In the genomic region with DNA sequence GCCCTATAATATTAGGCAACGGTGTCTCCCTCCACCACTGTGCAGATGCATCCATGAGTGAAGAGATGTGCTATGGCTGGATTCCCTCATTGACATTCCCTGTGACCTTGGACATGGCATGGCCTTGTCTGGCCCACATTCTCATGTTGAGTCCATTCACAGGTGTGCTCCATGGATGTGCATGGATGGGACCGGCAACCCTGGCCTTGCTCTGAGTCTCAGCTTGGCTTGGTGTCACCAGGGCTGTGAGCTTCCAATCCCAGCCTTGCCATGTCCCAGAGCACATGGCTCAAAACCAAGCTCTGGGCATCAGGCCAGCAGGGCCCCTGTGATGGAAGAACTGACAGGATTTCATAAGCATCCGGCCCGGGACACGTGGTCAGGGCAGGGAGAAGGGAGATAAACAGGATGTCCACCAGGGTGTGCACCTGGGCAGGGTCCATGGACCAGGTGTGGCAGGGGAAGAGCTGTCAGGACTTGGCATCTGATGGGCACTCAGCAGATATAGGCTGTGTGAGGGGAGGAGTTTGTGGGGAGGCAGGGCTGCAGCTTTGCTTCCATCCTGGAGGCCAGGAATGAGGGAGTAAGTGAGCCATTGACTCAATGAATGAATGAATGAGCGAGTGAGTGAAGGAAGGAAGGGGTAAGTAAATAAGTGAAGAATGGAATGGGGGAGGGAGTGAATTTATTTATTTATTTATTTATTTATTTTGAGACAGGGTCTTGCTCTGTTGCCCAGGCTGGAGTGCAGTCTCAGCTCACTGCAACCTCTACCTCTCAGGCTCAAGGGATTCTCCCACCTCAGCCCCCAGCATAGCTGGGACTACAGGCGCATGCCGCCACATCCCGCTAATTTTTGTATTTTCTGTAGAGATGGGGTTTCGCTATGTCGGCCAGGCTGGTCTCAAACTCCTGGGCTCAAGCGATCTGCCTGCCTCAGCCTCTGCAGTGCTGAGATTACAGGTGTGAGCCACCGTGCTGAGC, we compare ENCODE assay signal across 1 cellular context.
TF ChIP-seq lines count a peak whose summit lies in the region.

No MANE protein-coding gene starts in this region.

TF ChIP-seq in K562, 482 proteins besides CTCF, POLR2A, EP300 and RAD21 (continued from another document and continues in another):
- TF ChIP-seq ZNF311 (CRISPR knock-in tag; IDR thresholded peaks at IDR 0.05), result peak; percentile 88
- no peak for TF ChIP-seq CBX1 (IDR thresholded peaks at IDR 0.05; ENCODE audit: low read depth)
- TF ChIP-seq ZNF740 (CRISPR knock-in tag; IDR thresholded peaks at IDR 0.05), result no peak
- TF ChIP-seq ZNF740 (tag; IDR thresholded peaks at IDR 0.05), result no peak
- no peak for TF ChIP-seq MYBL2 (IDR thresholded peaks at IDR 0.05; ENCODE audit: low read depth)
- no peak for TF ChIP-seq MYBL2 (CRISPR knock-in tag; IDR thresholded peaks at IDR 0.05; ENCODE audit: borderline replicate concordance)
- 0 out of 2 replicates have a peak, but pooled peaks have one; percentile 75 for TF ChIP-seq ERF (CRISPR knock-in tag; IDR thresholded peaks at IDR 0.05)
- no peak for TF ChIP-seq SETDB1 (IDR thresholded peaks at IDR 0.05; ENCODE audit: low read length)
- peak; percentile 66; the same call in 1 of the 2 replicates for TF ChIP-seq ATF7 (IDR thresholded peaks at IDR 0.05)
- TF ChIP-seq ZNF445 (CRISPR knock-in tag; IDR thresholded peaks at IDR 0.05; ENCODE audit: low read depth), result no peak
- TF ChIP-seq CCAR2 (IDR thresholded peaks at IDR 0.05; ENCODE audit: low read depth, low read length), result no peak
- TF ChIP-seq RBM14 (IDR thresholded peaks at IDR 0.05; ENCODE audit: borderline replicate concordance, insufficient read depth, low read depth, low read length), result no peak
- no peak for TF ChIP-seq ZBED1 (IDR thresholded peaks at IDR 0.05)
- no peak for TF ChIP-seq SRSF3 (IDR thresholded peaks at IDR 0.05; ENCODE audit: insufficient read depth, low read length)
- peak; percentile 85 for TF ChIP-seq NFRKB (IDR thresholded peaks at IDR 0.05; ENCODE audit: low read depth)
- peak; percentile 26 for TF ChIP-seq VEZF1 (CRISPR knock-in tag; IDR thresholded peaks at IDR 0.05)
- no peak for TF ChIP-seq ATF1 (CRISPR knock-in tag; IDR thresholded peaks at IDR 0.05)
- peak; percentile 27 for TF ChIP-seq ATF1 (tag; IDR thresholded peaks at IDR 0.05)
- 0 out of 2 replicates have a peak, but pooled peaks have one; percentile 26 for TF ChIP-seq ZNF561 (CRISPR knock-in tag; conservative IDR thresholded peaks at IDR 0.05)
- peak; percentile 44; the same call in 1 of the 2 replicates for TF ChIP-seq HSF4 (CRISPR knock-in tag; IDR thresholded peaks at IDR 0.05; ENCODE audit: borderline replicate concordance)
- TF ChIP-seq JUNB (CRISPR knock-in tag; conservative IDR thresholded peaks at IDR 0.05), result no peak
- TF ChIP-seq ZFPM2 (CRISPR knock-in tag; IDR thresholded peaks at IDR 0.05), result no peak
- TF ChIP-seq LEF1 (IDR thresholded peaks at IDR 0.05), result no peak
- TF ChIP-seq MLLT1 (IDR thresholded peaks at IDR 0.05), result peak in 1 of 2 experiments; percentile 60; a peak in 2 of 4 replicates
- TF ChIP-seq, protein P1, sequence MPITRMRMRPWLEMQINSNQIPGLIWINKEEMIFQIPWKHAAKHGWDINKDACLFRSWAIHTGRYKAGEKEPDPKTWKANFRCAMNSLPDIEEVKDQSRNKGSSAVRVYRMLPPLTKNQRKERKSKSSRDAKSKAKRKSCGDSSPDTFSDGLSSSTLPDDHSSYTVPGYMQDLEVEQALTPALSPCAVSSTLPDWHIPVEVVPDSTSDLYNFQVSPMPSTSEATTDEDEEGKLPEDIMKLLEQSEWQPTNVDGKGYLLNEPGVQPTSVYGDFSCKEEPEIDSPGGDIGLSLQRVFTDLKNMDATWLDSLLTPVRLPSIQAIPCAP (CRISPR knock-in tag; IDR thresholded peaks at IDR 0.05; ENCODE audit: borderline replicate concordance), result no peak
- TF ChIP-seq, protein P2, sequence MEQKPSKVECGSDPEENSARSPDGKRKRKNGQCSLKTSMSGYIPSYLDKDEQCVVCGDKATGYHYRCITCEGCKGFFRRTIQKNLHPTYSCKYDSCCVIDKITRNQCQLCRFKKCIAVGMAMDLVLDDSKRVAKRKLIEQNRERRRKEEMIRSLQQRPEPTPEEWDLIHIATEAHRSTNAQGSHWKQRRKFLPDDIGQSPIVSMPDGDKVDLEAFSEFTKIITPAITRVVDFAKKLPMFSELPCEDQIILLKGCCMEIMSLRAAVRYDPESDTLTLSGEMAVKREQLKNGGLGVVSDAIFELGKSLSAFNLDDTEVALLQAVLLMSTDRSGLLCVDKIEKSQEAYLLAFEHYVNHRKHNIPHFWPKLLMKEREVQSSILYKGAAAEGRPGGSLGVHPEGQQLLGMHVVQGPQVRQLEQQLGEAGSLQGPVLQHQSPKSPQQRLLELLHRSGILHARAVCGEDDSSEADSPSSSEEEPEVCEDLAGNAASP (IDR thresholded peaks at IDR 0.05), result no peak
- no peak for TF ChIP-seq XRCC5 (IDR thresholded peaks at IDR 0.05; ENCODE audit: low read depth, low read length)
- TF ChIP-seq ZNF586 (CRISPR knock-in tag; conservative IDR thresholded peaks at IDR 0.05), result no peak
- TF ChIP-seq BCOR (IDR thresholded peaks at IDR 0.05), result no peak
- no peak; the same call in 1 of the 2 replicates for TF ChIP-seq THRB (CRISPR knock-in tag; conservative IDR thresholded peaks at IDR 0.05)
- no peak for TF ChIP-seq NR2C2 (CRISPR knock-in tag; IDR thresholded peaks at IDR 0.05)
- peak; percentile 62; the same call in 1 of the 2 replicates for TF ChIP-seq NR2C2 (tag; IDR thresholded peaks at IDR 0.05)
- TF ChIP-seq, protein P3, sequence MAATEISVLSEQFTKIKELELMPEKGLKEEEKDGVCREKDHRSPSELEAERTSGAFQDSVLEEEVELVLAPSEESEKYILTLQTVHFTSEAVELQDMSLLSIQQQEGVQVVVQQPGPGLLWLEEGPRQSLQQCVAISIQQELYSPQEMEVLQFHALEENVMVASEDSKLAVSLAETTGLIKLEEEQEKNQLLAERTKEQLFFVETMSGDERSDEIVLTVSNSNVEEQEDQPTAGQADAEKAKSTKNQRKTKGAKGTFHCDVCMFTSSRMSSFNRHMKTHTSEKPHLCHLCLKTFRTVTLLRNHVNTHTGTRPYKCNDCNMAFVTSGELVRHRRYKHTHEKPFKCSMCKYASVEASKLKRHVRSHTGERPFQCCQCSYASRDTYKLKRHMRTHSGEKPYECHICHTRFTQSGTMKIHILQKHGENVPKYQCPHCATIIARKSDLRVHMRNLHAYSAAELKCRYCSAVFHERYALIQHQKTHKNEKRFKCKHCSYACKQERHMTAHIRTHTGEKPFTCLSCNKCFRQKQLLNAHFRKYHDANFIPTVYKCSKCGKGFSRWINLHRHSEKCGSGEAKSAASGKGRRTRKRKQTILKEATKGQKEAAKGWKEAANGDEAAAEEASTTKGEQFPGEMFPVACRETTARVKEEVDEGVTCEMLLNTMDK (IDR thresholded peaks at IDR 0.05; ENCODE audit: borderline replicate concordance, insufficient read depth, low read depth, low read length, poor library complexity, severe bottlenecking), result no peak
- TF ChIP-seq, protein P4, sequence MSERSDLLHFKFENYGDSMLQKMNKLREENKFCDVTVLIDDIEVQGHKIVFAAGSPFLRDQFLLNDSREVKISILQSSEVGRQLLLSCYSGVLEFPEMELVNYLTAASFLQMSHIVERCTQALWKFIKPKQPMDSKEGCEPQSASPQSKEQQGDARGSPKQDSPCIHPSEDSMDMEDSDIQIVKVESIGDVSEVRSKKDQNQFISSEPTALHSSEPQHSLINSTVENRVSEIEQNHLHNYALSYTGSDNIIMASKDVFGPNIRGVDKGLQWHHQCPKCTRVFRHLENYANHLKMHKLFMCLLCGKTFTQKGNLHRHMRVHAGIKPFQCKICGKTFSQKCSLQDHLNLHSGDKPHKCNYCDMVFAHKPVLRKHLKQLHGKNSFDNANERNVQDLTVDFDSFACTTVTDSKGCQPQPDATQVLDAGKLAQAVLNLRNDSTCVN (CRISPR knock-in tag; IDR thresholded peaks at IDR 0.05), result no peak
- no peak for TF ChIP-seq NCOA2 (IDR thresholded peaks at IDR 0.05; ENCODE audit: partially characterized antibody in 2 of 2)
- no peak for TF ChIP-seq TRIM28 (IDR thresholded peaks at IDR 0.05)
- TF ChIP-seq ZNF174 (CRISPR knock-in tag; IDR thresholded peaks at IDR 0.05), result no peak
- 0 out of 2 replicates have a peak, but pooled peaks have one; percentile 3 for TF ChIP-seq CREM (IDR thresholded peaks at IDR 0.05; ENCODE audit: low read depth)
- no peak for TF ChIP-seq SREBF2 (CRISPR knock-in tag; IDR thresholded peaks at IDR 0.05)
- no peak for TF ChIP-seq SOX6 (IDR thresholded peaks at IDR 0.05)
- TF ChIP-seq POLR2B (IDR thresholded peaks at IDR 0.05; ENCODE audit: low read depth, partially characterized antibody), result peak; percentile 17
- TF ChIP-seq STAT5A (IDR thresholded peaks at IDR 0.05; ENCODE audit: borderline replicate concordance, low read length), result no peak
- TF ChIP-seq, protein P5, sequence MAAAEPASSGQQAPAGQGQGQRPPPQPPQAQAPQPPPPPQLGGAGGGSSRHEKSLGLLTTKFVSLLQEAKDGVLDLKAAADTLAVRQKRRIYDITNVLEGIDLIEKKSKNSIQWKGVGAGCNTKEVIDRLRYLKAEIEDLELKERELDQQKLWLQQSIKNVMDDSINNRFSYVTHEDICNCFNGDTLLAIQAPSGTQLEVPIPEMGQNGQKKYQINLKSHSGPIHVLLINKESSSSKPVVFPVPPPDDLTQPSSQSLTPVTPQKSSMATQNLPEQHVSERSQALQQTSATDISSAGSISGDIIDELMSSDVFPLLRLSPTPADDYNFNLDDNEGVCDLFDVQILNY (CRISPR knock-in tag; IDR thresholded peaks at IDR 0.05), result no peak
- no peak for TF ChIP-seq STAG1 (CRISPR knock-in tag; IDR thresholded peaks at IDR 0.05; ENCODE audit: borderline replicate concordance)
- TF ChIP-seq HMG20A (CRISPR knock-in tag; conservative IDR thresholded peaks at IDR 0.05), result no peak
- TF ChIP-seq RBFOX2 (IDR thresholded peaks at IDR 0.05; ENCODE audit: low read depth, low read length), result peak; percentile 63; the same call in 1 of the 2 replicates
- no peak for TF ChIP-seq YBX1 (IDR thresholded peaks at IDR 0.05)
- no peak for TF ChIP-seq TCF7L2 (IDR thresholded peaks at IDR 0.05; ENCODE audit: low read depth, low read length)
- no peak for TF ChIP-seq SAP30 (IDR thresholded peaks at IDR 0.05; ENCODE audit: borderline replicate concordance, insufficient read depth, low read depth, low read length, poor library complexity, severe bottlenecking)
- TF ChIP-seq, protein P6, sequence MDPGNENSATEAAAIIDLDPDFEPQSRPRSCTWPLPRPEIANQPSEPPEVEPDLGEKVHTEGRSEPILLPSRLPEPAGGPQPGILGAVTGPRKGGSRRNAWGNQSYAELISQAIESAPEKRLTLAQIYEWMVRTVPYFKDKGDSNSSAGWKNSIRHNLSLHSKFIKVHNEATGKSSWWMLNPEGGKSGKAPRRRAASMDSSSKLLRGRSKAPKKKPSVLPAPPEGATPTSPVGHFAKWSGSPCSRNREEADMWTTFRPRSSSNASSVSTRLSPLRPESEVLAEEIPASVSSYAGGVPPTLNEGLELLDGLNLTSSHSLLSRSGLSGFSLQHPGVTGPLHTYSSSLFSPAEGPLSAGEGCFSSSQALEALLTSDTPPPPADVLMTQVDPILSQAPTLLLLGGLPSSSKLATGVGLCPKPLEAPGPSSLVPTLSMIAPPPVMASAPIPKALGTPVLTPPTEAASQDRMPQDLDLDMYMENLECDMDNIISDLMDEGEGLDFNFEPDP (CRISPR knock-in tag; IDR thresholded peaks at IDR 0.05), result no peak
- TF ChIP-seq KHSRP (IDR thresholded peaks at IDR 0.05), result no peak
- TF ChIP-seq, protein P7, sequence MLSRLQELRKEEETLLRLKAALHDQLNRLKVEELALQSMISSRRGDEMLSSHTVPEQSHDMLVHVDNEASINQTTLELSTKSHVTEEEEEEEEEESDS (CRISPR knock-in tag; IDR thresholded peaks at IDR 0.05), result no peak
- no peak for TF ChIP-seq ZNF253 (CRISPR knock-in tag; conservative IDR thresholded peaks at IDR 0.05)
- peak; percentile 99 for TF ChIP-seq MYC (IDR thresholded peaks at IDR 0.05; ENCODE audit: low read depth, low read length)
- peak; percentile 95 for TF ChIP-seq MYC (CRISPR knock-in tag; IDR thresholded peaks at IDR 0.05; ENCODE audit: borderline replicate concordance, low read depth)
- no peak for TF ChIP-seq PPARD (CRISPR knock-in tag; IDR thresholded peaks at IDR 0.05)
- no peak for TF ChIP-seq ZNF121 (CRISPR knock-in tag; conservative IDR thresholded peaks at IDR 0.05)
